ENCODE assay signal across 10 cellular contexts in the genomic region with DNA sequence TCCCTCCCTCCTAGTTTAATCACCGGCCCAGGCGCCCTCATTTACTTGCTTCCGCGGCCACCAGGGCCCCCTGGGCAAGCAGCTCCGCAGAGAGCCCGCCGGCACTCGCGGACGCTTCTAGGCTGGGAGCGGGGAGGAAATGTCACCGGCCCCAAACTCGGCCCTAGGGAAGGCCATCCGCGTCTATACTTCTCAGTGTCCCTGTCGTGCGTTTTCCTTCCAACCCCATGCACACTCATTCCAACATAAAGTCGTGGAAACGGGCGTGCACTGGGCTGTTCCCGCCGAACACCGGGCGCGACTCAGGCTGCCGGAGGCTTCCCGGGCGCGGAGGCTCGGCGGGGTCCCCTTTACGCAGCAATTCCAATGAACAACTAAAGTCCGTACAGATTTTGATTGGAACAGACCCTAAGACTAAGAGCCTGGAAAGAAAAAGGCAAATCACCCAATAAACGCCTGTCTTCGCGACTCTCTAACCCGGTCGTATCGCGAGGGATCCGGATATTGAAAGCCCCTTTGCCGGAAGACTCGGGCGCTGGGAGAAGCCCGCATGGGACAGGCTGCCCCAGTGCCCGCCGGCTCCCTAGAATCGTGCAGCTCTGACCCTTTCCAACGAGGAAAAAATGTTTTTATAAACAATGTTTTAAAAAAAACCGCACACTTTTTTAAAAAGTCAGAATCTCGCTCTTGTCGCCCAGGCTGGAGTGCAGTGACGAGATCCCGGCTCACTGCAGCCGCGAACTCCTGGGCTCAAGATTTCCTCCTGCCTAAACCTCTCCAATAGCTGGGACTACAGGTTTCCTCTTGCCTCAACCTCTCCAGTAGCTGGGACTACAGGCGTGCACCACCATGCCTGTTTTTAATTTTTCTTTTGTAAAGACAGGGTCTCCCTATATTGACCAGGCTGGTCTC. TPM values are rescaled to one million over a fixed set of nuclear protein-coding genes. Genes with fewer than 3 reads are reported as not detected.
DNase-seq lines count a peak whose midpoint lies in the region; ATAC-seq and TF ChIP-seq lines count a peak whose summit lies in the region.
"Had no signal": no experiment of that assay in that cellular context is flagged by ENCODE, and none has a peak within 500 bp of the region (broad histone marks: within the 10 kb centered on the region; RNA-seq: fewer than 3 reads in every experiment).

No MANE protein-coding gene starts in this region.

- peaks cover 0 to 52% of the 10 kb centered on the region in 2 donors for H3K27me3 ChIP-seq in breast epithelium
- H3K27me3 ChIP-seq in upper lobe of left lung, result peaks cover 0 to 36% (median 21%) of the 10 kb centered on the region in 4 donors

- H3K4me3 ChIP-seq in breast epithelium (peak overlapping the region in 2 of 3 donors; percentile 56 to 69), lower leg skin (ENCODE audit: low read depth, poor library complexity, severe bottlenecking) (peak overlapping the region; percentile 0), upper lobe of left lung (peak overlapping the region in 3 of 4 donors; percentile 1 to 46 (median 40))

- DNase-seq in breast epithelium (ENCODE audit: low spot score in 2 of 2) (no peak), MCF 10A (ENCODE audit: unreplicated experiment) (no peak), lower leg skin (ENCODE audit: low spot score in 2 of 2) (no peak), upper lobe of left lung (peak in 1 of 2 donors; percentile 54), EL (no peak)
- DNase-seq in activated naive CD8-positive, alpha-beta T cell treated with anti-CD3 and anti-CD28 coated beads, Interleukin-2, amount 10 ng/mL, durations not matched to agents 7 days and 5 days, result peak; percentile 37
- DNase-seq: NCI-H1930 had no signal

- H3K4me3 Mint-ChIP-seq in MCF 10A (ENCODE audit: unreplicated experiment), result no peak overlapping the region
- H3K4me3 Mint-ChIP-seq in activated naive CD8-positive, alpha-beta T cell treated with anti-CD3 and anti-CD28 coated beads, Interleukin-2, amount 10 ng/mL, durations not matched to agents 7 days and 5 days, result peak overlapping the region; percentile 65

- no peaks in the 10 kb centered on the region for H3K36me3 Mint-ChIP-seq in MCF 10A (ENCODE audit: insufficient read depth, unreplicated experiment)
- H3K36me3 Mint-ChIP-seq in activated naive CD8-positive, alpha-beta T cell treated with anti-CD3 and anti-CD28 coated beads, Interleukin-2, amount 10 ng/mL, durations not matched to agents 7 days and 5 days, result no peaks in the 10 kb centered on the region

- TF ChIP-seq EP300 in upper lobe of left lung (IDR thresholded peaks at IDR 0.05), result no peak

- CTCF ChIA-PET in MCF 10A (lab: Yijun Ruan, JAX), result interaction anchor here (0.6 to 3.0 kb wide), 13 partner anchors 8 to 378 kb away, joined by 3 to 75 read pairs (median 5); no protein-coding TSS in a partner anchor

- POLR2A ChIA-PET in MCF 10A (lab: Yijun Ruan, JAX), result interaction anchor here (0.9 kb wide), 1 partner anchor 28 kb away, joined by 5 read pairs; no protein-coding TSS in a partner anchor
- POLR2A ChIA-PET in activated naive CD8-positive, alpha-beta T cell treated with anti-CD3 and anti-CD28 coated beads, Interleukin-2, amount 10 ng/mL, durations not matched to agents 7 days and 5 days (lab: Charles Lee), result no interaction called here

- WGBS in lower leg skin, 2 donors, result 3 to 4% methylated on average over 57 of the region's 57 CpGs
- 6% methylated on average over 47 to 57 of the region's 57 CpGs for WGBS in upper lobe of left lung, 2 donors

- H3K9me3 Mint-ChIP-seq in MCF 10A (ENCODE audit: unreplicated experiment), result no peaks in the 10 kb centered on the region
- H3K9me3 Mint-ChIP-seq in activated naive CD8-positive, alpha-beta T cell treated with anti-CD3 and anti-CD28 coated beads, Interleukin-2, amount 10 ng/mL, durations not matched to agents 7 days and 5 days, result no peaks in the 10 kb centered on the region

- TF ChIP-seq POLR2A in breast epithelium (IDR thresholded peaks at IDR 0.05) (no peak), lower leg skin (IDR thresholded peaks at IDR 0.05) (no peak), upper lobe of left lung (IDR thresholded peaks at IDR 0.05) (no peak)

- intact Hi-C loops in breast epithelium (cut with DNase I; ENCODE audit: low total_unique reads) (loop anchor here (10.0 kb wide), 1 partner anchor 330 kb away; no protein-coding TSS in a partner anchor), MCF 10A (cut with micrococcal nuclease) (no loop called here), lower leg skin (cut with DNase I; ENCODE audit: low total_unique reads) (no loop called here)

- TF ChIP-seq CTCF in breast epithelium (IDR thresholded peaks at IDR 0.05) (no peak), MCF 10A (IDR thresholded peaks at IDR 0.05; ENCODE audit: unreplicated experiment) (no peak), lower leg skin (IDR thresholded peaks at IDR 0.05) (no peak), upper lobe of left lung (IDR thresholded peaks at IDR 0.05) (no peak)

- H3K9me3 ChIP-seq in breast epithelium (no peaks in the 10 kb centered on the region), upper lobe of left lung (no peaks in the 10 kb centered on the region)

- no TSS peak for BruUV-seq in MCF 10A (replicated peaks; lab: Mats Ljungman, UMichigan)

- no peak for ATAC-seq in activated naive CD8-positive, alpha-beta T cell treated with anti-CD3 and anti-CD28 coated beads, Interleukin-2, amount 10 ng/mL, durations not matched to agents 7 days and 5 days (ENCODE audit: low read depth)
- no peak for ATAC-seq in upper lobe of left lung (ENCODE audit: low FRiP score in 2 of 2)
- ATAC-seq in activated CD4-positive, CD25-positive, alpha-beta regulatory T cell treated with anti-CD3 and anti-CD28 coated beads, Interleukin-2, amount 50 U/mL, for 24 hours, result no peak
- ATAC-seq in HG02763 (IDR thresholded peaks at IDR 0.05; ENCODE audit: unreplicated experiment), result no peak

- no peak overlapping the region for H3K27ac Mint-ChIP-seq in MCF 10A (ENCODE audit: low read depth, unreplicated experiment)
- H3K27ac Mint-ChIP-seq in activated naive CD8-positive, alpha-beta T cell treated with anti-CD3 and anti-CD28 coated beads, Interleukin-2, amount 10 ng/mL, durations not matched to agents 7 days and 5 days, result no peak overlapping the region

- peaks cover 6% of the 10 kb centered on the region for H3K4me1 Mint-ChIP-seq in MCF 10A (ENCODE audit: insufficient read depth, unreplicated experiment)
- peaks cover 20% of the 10 kb centered on the region for H3K4me1 Mint-ChIP-seq in activated naive CD8-positive, alpha-beta T cell treated with anti-CD3 and anti-CD28 coated beads, Interleukin-2, amount 10 ng/mL, durations not matched to agents 7 days and 5 days

- no peaks in the 10 kb centered on the region for H3K36me3 ChIP-seq in breast epithelium
- no peaks in the 10 kb centered on the region for H3K36me3 ChIP-seq in upper lobe of left lung

- peaks cover 0 to 6% of the 10 kb centered on the region in 2 donors for H3K4me1 ChIP-seq in breast epithelium
- H3K4me1 ChIP-seq in upper lobe of left lung, result peaks cover 25 to 42% (median 32%) of the 10 kb centered on the region in 4 donors

- H3K27me3 Mint-ChIP-seq in MCF 10A (ENCODE audit: insufficient read depth, unreplicated experiment), result peaks cover 96% of the 10 kb centered on the region
- H3K27me3 Mint-ChIP-seq in activated naive CD8-positive, alpha-beta T cell treated with anti-CD3 and anti-CD28 coated beads, Interleukin-2, amount 10 ng/mL, durations not matched to agents 7 days and 5 days, result peaks cover 88% of the 10 kb centered on the region

- peak overlapping the region; percentile 3 to 91 for H3K27ac ChIP-seq in breast epithelium
- no peak overlapping the region for H3K27ac ChIP-seq in upper lobe of left lung

RNA-seq across cellular contexts. Expression of gene BARX2, which starts 1.3 kb away (rescaled TPM):
- 10 to 100 TPM in 1 of 3 donors, 1 to 10 TPM in 1, not detected in 1; 8.2 to 19.5 TPM for total RNA-seq in breast epithelium
- not detected in 2 replicates for total RNA-seq in MCF 10A (2022)
- total RNA-seq in activated naive CD8-positive, alpha-beta T cell treated with anti-CD3 and anti-CD28 coated beads, Interleukin-2, amount 10 ng/mL, durations not matched to agents 7 days and 5 days, result not detected
- 10 to 100 TPM in 3 of 4 donors, 1 to 10 TPM in 1; 9.4 to 31.1 (median 14.1) TPM for total RNA-seq in lower leg skin
- under 1 TPM in 3 of 6 donors, not detected in 3; 0.30 to 0.89 (median 0.30) TPM for total RNA-seq in upper lobe of left lung
- total RNA-seq: liver had no signal

Comparison
In these comparisons a context has a peak if more than half of its experiments do, and no peak if none do; other contexts are left out.
1. H3K27ac ChIP-seq: peak in breast epithelium (2 of 2); none in upper lobe of left lung (0 of 4).
2. H3K4me3 ChIP-seq: peak in every context shown above with its lines; median percentile 62 in breast epithelium; 40 in upper lobe of left lung; 0 in lower leg skin.